In genomic region chr3:176431073-176431472, GRCh38 we compare ENCODE assay signal across 1 cellular context.
TF ChIP-seq lines count a peak whose summit lies in the region.

No MANE protein-coding gene starts in this region.

TF ChIP-seq in H1, 55 proteins besides CTCF, POLR2A, EP300 and RAD21 (continued from another document):
- TF ChIP-seq USF2 (IDR thresholded peaks at IDR 0.05; ENCODE audit: low read length) (no peak), TAF7 (optimal IDR thresholded peaks at IDR 0.05; ENCODE audit: borderline replicate concordance, low read depth, low read length) (no peak), ATF3 (IDR thresholded peaks at IDR 0.05; ENCODE audit: insufficient read depth, low read depth, low read length) (no peak), CEBPB (IDR thresholded peaks at IDR 0.05; ENCODE audit: low read depth, low read length) (no peak), MAFK (IDR thresholded peaks at IDR 0.05; ENCODE audit: low read depth, low read length) (no peak)
